28 cellular contexts compared by ENCODE assay signal in genomic region chr12:115626210-115626609, GRCh38.
"Had no signal": no experiment of that assay in that cellular context is flagged by ENCODE, and none has a peak within 500 bp of the region (broad histone marks: within the 10 kb centered on the region; RNA-seq: fewer than 3 reads in every experiment).

No MANE protein-coding gene starts in this region.

- H3K27me3 ChIP-seq: suprapubic skin, testis, thyroid gland, tibial nerve, transverse colon, upper lobe of left lung, upper lobe of right lung, uterus, vagina had no signal

- H3K4me1 ChIP-seq: stomach, suprapubic skin, testis, thyroid gland, tibial artery, tibial nerve, transverse colon, upper lobe of left lung, upper lobe of right lung, uterus, vagina had no signal

- H3K27ac Mint-ChIP-seq: stimulated activated effector memory CD8-positive, alpha-beta T cell treated with anti-CD3 and anti-CD28 coated beads, Interleukin-12 subunit alpha, Interleukin-12 subunit beta, amount 100 ng/mL, for 72 hours; stimulated activated memory B cell treated with anti-CD40 and anti-IgM and Interleukin-4, amounts not matched to agents 10 μg/mL and 1 μg/mL and 100 μg/mL, for 72 hours; stimulated activated naive B cell treated with anti-CD40 and anti-IgM and Interleukin-4, amounts not matched to agents 10 μg/mL and 1 μg/mL and 100 μg/mL, for 72 hours; stimulated activated naive CD8-positive, alpha-beta T cell treated with anti-CD3 and anti-CD28 coated beads, Interleukin-15, amount 100 ng/mL, for 72 hours; stimulated activated naive CD8-positive, alpha-beta T cell treated with anti-CD3 and anti-CD28 coated beads, Interleukin-15, Interleukin-2, amounts not matched to agents 100 ng/mL and 50 ng/mL, for 24 hours; type B pancreatic cell had no signal

- H3K9me3 Mint-ChIP-seq: stimulated activated naive CD8-positive, alpha-beta T cell treated with anti-CD3 and anti-CD28 coated beads, Interleukin-15, amount 100 ng/mL, for 72 hours; type B pancreatic cell had no signal

- H3K36me3 Mint-ChIP-seq: stimulated activated effector memory CD8-positive, alpha-beta T cell treated with anti-CD3 and anti-CD28 coated beads, Interleukin-12 subunit alpha, Interleukin-12 subunit beta, amount 100 ng/mL, for 72 hours; stimulated activated memory B cell treated with anti-CD40 and anti-IgM and Interleukin-4, amounts not matched to agents 10 μg/mL and 1 μg/mL and 100 μg/mL, for 72 hours; stimulated activated naive B cell treated with anti-CD40 and anti-IgM and Interleukin-4, amounts not matched to agents 10 μg/mL and 1 μg/mL and 100 μg/mL, for 72 hours; type B pancreatic cell had no signal

- H3K27ac ChIP-seq: stomach, suprapubic skin, testis, thoracic aorta, thyroid gland, tibial artery, tibial nerve, transverse colon, upper lobe of left lung, upper lobe of right lung, uterus, vagina had no signal

- H3K4me3 ChIP-seq: stomach, suprapubic skin, testis, thoracic aorta, thyroid gland, tibial artery, tibial nerve, transverse colon, upper lobe of left lung, upper lobe of right lung, uterus, vagina had no signal

- H3K36me3 ChIP-seq: stomach, suprapubic skin, thoracic aorta, thyroid gland, tibial artery, tibial nerve, transverse colon, upper lobe of left lung, upper lobe of right lung, uterus, vagina had no signal

- ATAC-seq: stimulated activated effector memory CD8-positive, alpha-beta T cell treated with anti-CD3 and anti-CD28 coated beads, Interleukin-12 subunit alpha, Interleukin-12 subunit beta, amount 100 ng/mL, for 72 hours; stimulated activated memory B cell treated with anti-CD40 and anti-IgM and Interleukin-4, amounts not matched to agents 10 μg/mL and 1 μg/mL and 100 μg/mL, for 72 hours; stimulated activated naive B cell treated with anti-CD40 and anti-IgM and Interleukin-4, amounts not matched to agents 10 μg/mL and 1 μg/mL and 100 μg/mL, for 72 hours; stimulated activated naive CD8-positive, alpha-beta T cell treated with anti-CD3 and anti-CD28 coated beads, Interleukin-15, amount 100 ng/mL, for 72 hours; stimulated activated naive CD8-positive, alpha-beta T cell treated with anti-CD3 and anti-CD28 coated beads, Interleukin-15, Interleukin-2, amounts not matched to agents 100 U/mL and 50 U/mL, for 24 hours; upper lobe of right lung had no signal

- DNase-seq: stimulated activated CD4-positive, alpha-beta T cell treated with anti-CD3 and anti-CD28 coated beads, Interleukin-2, amount 100 ng/mL, for 48 hours; stimulated activated CD4-positive, alpha-beta T cell treated with anti-CD3 and anti-CD28 coated beads, Interleukin-4, amount 100 ng/mL, for 1 hour; stimulated activated CD4-positive, alpha-beta T cell treated with anti-CD3 and anti-CD28 coated beads, Interleukin-4, amount 100 ng/mL, for 24 hours; stimulated activated CD4-positive, alpha-beta T cell treated with anti-CD3 and anti-CD28 coated beads, Interleukin-4, amount 100 ng/mL, for 4 hours; stimulated activated CD8-positive, alpha-beta memory T cell treated with anti-CD3 and anti-CD28 coated beads, Interleukin-4, amount 100 ng/mL, for 48 hours; stimulated activated naive B cell treated with anti-CD40 and anti-IgM and Interleukin-4, amounts not matched to agents 10 μg/mL and 1 μg/mL and 100 μg/mL, for 72 hours; stimulated activated naive CD4-positive, alpha-beta T cell; stimulated activated naive CD4-positive, alpha-beta T cell treated with Interleukin-2 at 50 U/mL for 16 hours; stimulated activated naive CD8-positive, alpha-beta T cell treated with anti-CD3 and anti-CD28 coated beads, Interleukin-15, amount 100 ng/mL, for 72 hours; stimulated activated naive CD8-positive, alpha-beta T cell treated with anti-CD3 and anti-CD28 coated beads, Interleukin-15, Interleukin-2, amounts not matched to agents 100 U/mL and 50 U/mL, for 24 hours; stomach; substantia nigra; testis; thyroid gland; tibial artery; transverse colon; trophoblast cell; upper lobe of left lung; upper lobe of right lung; uterus had no signal

- H3K9me3 ChIP-seq: suprapubic skin, testis, thoracic aorta, thyroid gland, transverse colon, upper lobe of left lung, upper lobe of right lung, vagina had no signal

- H3K27me3 Mint-ChIP-seq: stimulated activated naive CD8-positive, alpha-beta T cell treated with anti-CD3 and anti-CD28 coated beads, Interleukin-15, Interleukin-2, amounts not matched to agents 100 ng/mL and 50 ng/mL, for 24 hours; type B pancreatic cell had no signal

- H3K4me3 Mint-ChIP-seq: stimulated activated effector memory CD8-positive, alpha-beta T cell treated with anti-CD3 and anti-CD28 coated beads, Interleukin-12 subunit alpha, Interleukin-12 subunit beta, amount 100 ng/mL, for 72 hours; stimulated activated memory B cell treated with anti-CD40 and anti-IgM and Interleukin-4, amounts not matched to agents 10 μg/mL and 1 μg/mL and 100 μg/mL, for 72 hours; stimulated activated naive B cell treated with anti-CD40 and anti-IgM and Interleukin-4, amounts not matched to agents 10 μg/mL and 1 μg/mL and 100 μg/mL, for 72 hours; stimulated activated naive CD8-positive, alpha-beta T cell treated with anti-CD3 and anti-CD28 coated beads, Interleukin-15, amount 100 ng/mL, for 72 hours; stimulated activated naive CD8-positive, alpha-beta T cell treated with anti-CD3 and anti-CD28 coated beads, Interleukin-15, Interleukin-2, amounts not matched to agents 100 ng/mL and 50 ng/mL, for 24 hours; type B pancreatic cell had no signal

- H3K4me1 Mint-ChIP-seq: stimulated activated effector memory CD8-positive, alpha-beta T cell treated with anti-CD3 and anti-CD28 coated beads, Interleukin-12 subunit alpha, Interleukin-12 subunit beta, amount 100 ng/mL, for 72 hours; stimulated activated memory B cell treated with anti-CD40 and anti-IgM and Interleukin-4, amounts not matched to agents 10 μg/mL and 1 μg/mL and 100 μg/mL, for 72 hours; stimulated activated naive B cell treated with anti-CD40 and anti-IgM and Interleukin-4, amounts not matched to agents 10 μg/mL and 1 μg/mL and 100 μg/mL, for 72 hours; stimulated activated naive CD8-positive, alpha-beta T cell treated with anti-CD3 and anti-CD28 coated beads, Interleukin-15, amount 100 ng/mL, for 72 hours had no signal
